Comparison of ENCODE assay signal across 8 cellular contexts in genomic region chr17:8746501-8747236, GRCh38. TPM values are rescaled to one million over a fixed set of nuclear protein-coding genes. Genes with fewer than 3 reads are reported as not detected.
DNase-seq lines count a peak whose midpoint lies in the region; ATAC-seq and TF ChIP-seq lines count a peak whose summit lies in the region.
"Had no signal": no experiment of that assay in that cellular context is flagged by ENCODE, and none has a peak within 500 bp of the region (broad histone marks: within the 10 kb centered on the region; RNA-seq: fewer than 3 reads in every experiment).

No MANE protein-coding gene starts in this region.

- no peaks in the 10 kb centered on the region for H4K20me1 ChIP-seq in GM23338 (replicated peaks; ENCODE audit: insufficient read depth)

- H3K4me1 Mint-ChIP-seq in GM23338 = no peaks in the 10 kb centered on the region

- H3F3A ChIP-seq in GM23338 (replicated peaks; ENCODE audit: low read depth) = no peaks in the 10 kb centered on the region

- H3K79me2 ChIP-seq in GM23338 (replicated peaks; ENCODE audit: insufficient read depth) = no peaks in the 10 kb centered on the region

- H3K27ac ChIP-seq in GM23338 (ENCODE audit: low read depth) (no peak overlapping the region), right cardiac atrium (ENCODE audit: low read length) (no peak overlapping the region), spleen (peak overlapping the region in 4 of 8 donors; percentile 46 to 91 (median 86))

- H3K36me3 Mint-ChIP-seq in GM23338 (ENCODE audit: low read depth) = no peaks in the 10 kb centered on the region

- H3K9me3 ChIP-seq in right cardiac atrium (ENCODE audit: control insufficient read depth, low read length) (no peaks in the 10 kb centered on the region), spleen (no peaks in the 10 kb centered on the region)

- H3K4me1 ChIP-seq in GM23338 (ENCODE audit: insufficient read depth) = no peaks in the 10 kb centered on the region
- no peaks in the 10 kb centered on the region for H3K4me1 ChIP-seq in right cardiac atrium (ENCODE audit: control insufficient read depth, insufficient read depth, low read length)
- H3K4me1 ChIP-seq in spleen = peaks cover 0 to 19% (median 11%) of the 10 kb centered on the region in 6 donors

- H3K27me3 ChIP-seq in GM23338 (ENCODE audit: insufficient read depth) (peaks cover 4% of the 10 kb centered on the region), right cardiac atrium (ENCODE audit: control insufficient read depth, insufficient read depth) (no peaks in the 10 kb centered on the region), spleen (replicated peaks in 1 of 7) (peaks cover 0 to 22% (median 0%) of the 10 kb centered on the region in 7 donors)
- H3K27me3 ChIP-seq: adrenal gland had no signal

- TF ChIP-seq POLR2A in spleen (IDR thresholded peaks at IDR 0.05) = no peak

- H3K36me3 ChIP-seq in GM23338 (ENCODE audit: insufficient read depth) = no peaks in the 10 kb centered on the region
- no peaks in the 10 kb centered on the region for H3K36me3 ChIP-seq in spleen
- H3K36me3 ChIP-seq: adrenal gland had no signal

- peaks cover 12% of the 10 kb centered on the region for H3K27me3 Mint-ChIP-seq in GM23338 (ENCODE audit: insufficient read depth, low read depth, poor library complexity)

- 17% methylated on average over 9 of the region's 9 CpGs for WGBS in right cardiac atrium
- WGBS in spleen, 5 donors = 17 to 22% (median 19%) methylated on average over 9 of the region's 9 CpGs

- no peaks in the 10 kb centered on the region for H3K9me2 ChIP-seq in GM23338 (ENCODE audit: insufficient read depth)

- H3K4me2 ChIP-seq in GM23338 = peak overlapping the region; percentile 99

- H3K4me3 Mint-ChIP-seq in GM23338 = peak overlapping the region; percentile 86

- ATAC-seq in GM23338 = peak; percentile 20
- peak; percentile 24 for ATAC-seq in SK-N-SH treated with all-trans-retinoic acid at 6 μM for 48 hours
- peak in 1 of 2 donors; percentile 3 for ATAC-seq in right cardiac atrium
- no peak for ATAC-seq in GM21528 (IDR thresholded peaks at IDR 0.05; ENCODE audit: low FRiP score, unreplicated experiment)
- no peak for ATAC-seq in GM18517 (IDR thresholded peaks at IDR 0.05; ENCODE audit: unreplicated experiment)

- TF ChIP-seq CTCF in GM23338 (conservative IDR thresholded peaks at IDR 0.05; ENCODE audit: low read depth in 2 of 2) (no peak), spleen (IDR thresholded peaks at IDR 0.05 in 8 of 11, conservative IDR thresholded peaks at IDR 0.05 in 3 of 11) (no peak)

- intact Hi-C loops in right cardiac atrium (cut with DNase I) (loop anchor here in 3 of 4 donors (2.0 to 10.0 kb wide), 6 partner anchors 62 to 342 kb away; partner anchors contain the start of gene MYH10 (in 1 of the 3)), spleen (cut with DNase I; ENCODE audit: low total_unique reads) (loop anchor here (5.0 kb wide), 2 partner anchors 174 to 334 kb away; no protein-coding TSS in a partner anchor)

- H2AFZ ChIP-seq in GM23338 = peak overlapping the region; percentile 100

- H3K4me3 ChIP-seq in GM23338 = peak overlapping the region; percentile 96
- peak overlapping the region; percentile 79 for H3K4me3 ChIP-seq in right cardiac atrium (ENCODE audit: low read length)
- H3K4me3 ChIP-seq in spleen = peak overlapping the region in 5 of 8 donors; percentile 57 to 87 (median 70)

- DNase-seq in GM23338 (ENCODE audit: low spot score) (no peak), right cardiac atrium (no peak), spleen (no peak), GM19240 (ENCODE audit: insufficient read length, low spot score) (no peak)

- H3K27ac Mint-ChIP-seq in GM23338 = no peak overlapping the region

- peaks cover 7% of the 10 kb centered on the region; the same call in 2 of the 3 replicates for H3K9me3 Mint-ChIP-seq in GM23338

TF ChIP-seq in GM23338, 12 proteins besides CTCF, POLR2A, EP300 and RAD21:
- TF ChIP-seq REST (IDR thresholded peaks at IDR 0.05; ENCODE audit: unreplicated experiment) = no peak
- no peak for TF ChIP-seq NANOG (IDR thresholded peaks at IDR 0.05; ENCODE audit: borderline replicate concordance)
- TF ChIP-seq ZNF331 (CRISPR knock-in tag; IDR thresholded peaks at IDR 0.05; ENCODE audit: low read depth) = no peak

TF ChIP-seq in SK-N-SH treated with all-trans-retinoic acid at 6 μM for 48 hours, 23 proteins besides CTCF, POLR2A, EP300 and RAD21 (continues in another document):
- TF ChIP-seq ARNTL (CRISPR knock-in tag; IDR thresholded peaks at IDR 0.05; ENCODE audit: borderline replicate concordance, low read depth) (no peak), ZNF8 (CRISPR knock-in tag; IDR thresholded peaks at IDR 0.05) (no peak), PATZ1 (CRISPR knock-in tag; IDR thresholded peaks at IDR 0.05; ENCODE audit: borderline replicate concordance) (no peak), CSRNP3 (CRISPR knock-in tag; IDR thresholded peaks at IDR 0.05) (no peak), CREB5 (CRISPR knock-in tag; IDR thresholded peaks at IDR 0.05; ENCODE audit: low read depth) (no peak)

RNA-seq across cellular contexts. Expression of gene CCDC42, which starts 2.0 kb away (rescaled TPM):
- not detected in 2 replicates for total RNA-seq in GM23338 (2014; rRNA removed; shearing (Covaris generic))
- polyA plus RNA-seq in GM23338 (2016; fragmentation: Nextera tagmentation; extraction: Ambion mirVana) (not detected in 2 replicates), right cardiac atrium (not detected), spleen (under 1 TPM; 0.10 to 0.33 (median 0.11) TPM)
- total RNA-seq in right cardiac atrium (not detected), spleen (under 1 TPM in 1 of 7 donors, not detected in 6; 0.60 TPM)
- total RNA-seq: adrenal gland had no signal
- polyA plus RNA-seq: adrenal gland had no signal

RNA-seq across cellular contexts. Expression of gene SPDYE4, which starts 11.7 kb away (rescaled TPM):
- not detected in 2 replicates for total RNA-seq in GM23338 (2014; rRNA removed; shearing (Covaris generic))
- polyA plus RNA-seq in GM23338 (2016; fragmentation: Nextera tagmentation; extraction: Ambion mirVana) (not detected in 2 replicates), right cardiac atrium (not detected), spleen (not detected)
- total RNA-seq in right cardiac atrium (not detected), spleen (not detected)
- total RNA-seq: adrenal gland had no signal
- polyA plus RNA-seq: adrenal gland had no signal

RNA-seq across cellular contexts. Expression of gene MFSD6L, which starts 52.5 kb away (rescaled TPM):
- 1.9 and 2.8 TPM in 2 replicates for total RNA-seq in GM23338 (2014; rRNA removed; shearing (Covaris generic))
- polyA plus RNA-seq in GM23338 (2016; fragmentation: Nextera tagmentation; extraction: Ambion mirVana) = 0.52 and 1.4 TPM in 2 replicates
- not detected for total RNA-seq in right cardiac atrium
- polyA plus RNA-seq in right cardiac atrium = 0.14 TPM
- total RNA-seq in spleen = 1 to 10 TPM in 1 of 7 donors, under 1 TPM in 6; 0.32 to 1.0 (median 0.40) TPM
- polyA plus RNA-seq in spleen = under 1 TPM; 0.12 to 0.15 (median 0.13) TPM

Comparison
In these comparisons a context has a peak if more than half of its experiments do, and no peak if none do; other contexts are left out.
1. ATAC-seq: peak in GM23338 (single experiment) and SK-N-SH treated with all-trans-retinoic acid at 6 μM for 48 hours (single experiment); none in GM21528 (single experiment) and GM18517 (single experiment).
2. Peak in every context shown above with its lines, with median percentiles within 50 percentile points of each other: H3K4me3 ChIP-seq.